ENCODE assay signal across 1 cellular context in genomic region chr2:27029051-27029450, GRCh38.
A peak's percentile ranks its signal among the peaks of the same experiment; 100 is the strongest.
TF ChIP-seq lines count a peak whose summit lies in the region.

No MANE protein-coding gene starts in this region.

TF ChIP-seq in A549, 52 proteins besides CTCF, POLR2A, EP300 and RAD21 (continued from another document):
- no peak for TF ChIP-seq REST (IDR thresholded peaks at IDR 0.05)
- TF ChIP-seq NFE2L2 (conservative IDR thresholded peaks at IDR 0.05; ENCODE audit: low read length), result no peak
- TF ChIP-seq FOSL2 (IDR thresholded peaks at IDR 0.05), result 0 out of 2 replicates have a peak, but pooled peaks have one; percentile 8
- TF ChIP-seq FOSL2 (CRISPR knock-in tag; IDR thresholded peaks at IDR 0.05), result no peak
